In genomic region chr3:70849911-70850699, GRCh38 we compare ENCODE assay signal across 11 cellular contexts.
DNase-seq lines count a peak whose midpoint lies in the region; ATAC-seq, FAIRE-seq and TF ChIP-seq lines count a peak whose summit lies in the region.
"Had no signal": no experiment of that assay in that cellular context is flagged by ENCODE, and none has a peak within 500 bp of the region (broad histone marks: within the 10 kb centered on the region; RNA-seq: fewer than 3 reads in every experiment).

No MANE protein-coding gene starts in this region.

- H3K27me3 ChIP-seq in pancreas: no peaks in the 10 kb centered on the region
- no peaks in the 10 kb centered on the region for H3K27me3 ChIP-seq in small intestine (ENCODE audit: control insufficient read depth in 2 of 2, insufficient read depth in 2 of 2, low read length in 2 of 2)

- H3K36me3 ChIP-seq in pancreas: no peaks in the 10 kb centered on the region
- H3K36me3 ChIP-seq in small intestine (ENCODE audit: control insufficient read depth in 2 of 2, insufficient read depth in 2 of 2, low read length in 2 of 2): no peaks in the 10 kb centered on the region

- CTCF ChIA-PET in WTC11 (lab: Charles Lee): interaction anchor here (0.6 kb wide), 1 partner anchor 537 kb away, joined by 3 read pairs; no protein-coding TSS in a partner anchor

- H3K4me1 ChIP-seq in pancreas (no peaks in the 10 kb centered on the region), small intestine (ENCODE audit: control insufficient read depth in 2 of 2, insufficient read depth in 1 of 2, low read depth in 1 of 2, low read length in 1 of 2) (no peaks in the 10 kb centered on the region)

- H3K36me3 Mint-ChIP-seq in WTC11: peaks cover 10% of the 10 kb centered on the region; the same call in 1 of the 2 replicates
- H3K36me3 Mint-ChIP-seq: immature natural killer cell had no signal

- no peak overlapping the region for H3K27ac Mint-ChIP-seq in WTC11
- H3K27ac Mint-ChIP-seq: immature natural killer cell had no signal

- H3K4me1 Mint-ChIP-seq in WTC11: peaks cover 60% of the 10 kb centered on the region
- H3K4me1 Mint-ChIP-seq: immature natural killer cell had no signal

- POLR2A ChIA-PET in WTC11 (lab: Charles Lee): no interaction called here

- ATAC-seq in pancreas (peak in 2 of 4 donors; percentile 43 to 52), WTC11 (no peak; the same call in 1 of the 2 replicates)

- DNase-seq in GM03348 (ENCODE audit: low spot score): peak; percentile 82
- peak; percentile 80 for DNase-seq in RCC 7860 (ENCODE audit: low spot score)
- peak; percentile 91 for DNase-seq in fibroblast of gingiva (ENCODE audit: low read depth)
- no peak for DNase-seq in pancreas
- no peak for DNase-seq in D341Med (ENCODE audit: low spot score)
- DNase-seq in ecto neural progenitor cell (ENCODE audit: low spot score): no peak
- no peak for DNase-seq in WTC11 (ENCODE audit: low spot score)
- DNase-seq in small intestine: no peak
- DNase-seq: immature natural killer cell, Kasumi-1 had no signal

- H3K4me3 ChIP-seq in pancreas (no peak overlapping the region), small intestine (ENCODE audit: low read depth in 1 of 2, low read length in 2 of 2) (no peak overlapping the region)
- H3K4me3 ChIP-seq: SK-N-MC had no signal

- H3K4me3 Mint-ChIP-seq in WTC11: no peak overlapping the region
- H3K4me3 Mint-ChIP-seq: immature natural killer cell had no signal

- no peak overlapping the region for H3K27ac ChIP-seq in pancreas
- no peak overlapping the region for H3K27ac ChIP-seq in small intestine (ENCODE audit: low read depth in 1 of 2, low read length in 1 of 2)
- H3K27ac ChIP-seq: SK-N-MC had no signal

- H3K27me3 Mint-ChIP-seq in WTC11 (ENCODE audit: low read depth): no peaks in the 10 kb centered on the region

- intact Hi-C loops in pancreas (cut with DNase I): no loop called here

- H3K9me3 ChIP-seq in pancreas: no peaks in the 10 kb centered on the region
- no peaks in the 10 kb centered on the region for H3K9me3 ChIP-seq in small intestine (ENCODE audit: control insufficient read depth, low read depth)

- whole genome bisulfite sequencing in pancreas, 2 donors: 71 to 72% methylated on average over 6 of the region's 6 CpGs
- 57 to 60% (median 58%) methylated on average over 6 of the region's 6 CpGs for WGBS in small intestine, 3 donors

- H3K9me3 Mint-ChIP-seq in WTC11: peaks cover 19% of the 10 kb centered on the region
- H3K9me3 Mint-ChIP-seq: immature natural killer cell had no signal

- TF ChIP-seq CTCF in pancreas (IDR thresholded peaks at IDR 0.05): no peak
- no peak for TF ChIP-seq CTCF in WTC11 (IDR thresholded peaks at IDR 0.05)

- peak; percentile 68 for FAIRE-seq in RCC 7860 (lab: Jason Lieb, UNC)
- peak; percentile 20 for FAIRE-seq in pancreas (lab: Jason Lieb, UNC)
- no peak for FAIRE-seq in small intestine (lab: Jason Lieb, UNC)

TF ChIP-seq in WTC11, 78 proteins besides CTCF, POLR2A, EP300 and RAD21 (continues in another document):
- no peak for TF ChIP-seq TEAD1 (CRISPR knock-in tag; IDR thresholded peaks at IDR 0.05)
- TF ChIP-seq PREB (CRISPR knock-in tag; IDR thresholded peaks at IDR 0.05; ENCODE audit: borderline replicate concordance): no peak
- TF ChIP-seq ATF2 (CRISPR knock-in tag; IDR thresholded peaks at IDR 0.05; ENCODE audit: borderline replicate concordance, low read depth): no peak
- TF ChIP-seq ZNF281 (CRISPR knock-in tag; IDR thresholded peaks at IDR 0.05): no peak
- no peak for TF ChIP-seq ZSCAN18 (CRISPR knock-in tag; IDR thresholded peaks at IDR 0.05)
- no peak for TF ChIP-seq CREB1 (CRISPR knock-in tag; IDR thresholded peaks at IDR 0.05)
- no peak for TF ChIP-seq AFF4 (CRISPR knock-in tag; IDR thresholded peaks at IDR 0.05; ENCODE audit: borderline replicate concordance)
- TF ChIP-seq TP53 (CRISPR knock-in tag; IDR thresholded peaks at IDR 0.05): no peak
- TF ChIP-seq, protein P1, sequence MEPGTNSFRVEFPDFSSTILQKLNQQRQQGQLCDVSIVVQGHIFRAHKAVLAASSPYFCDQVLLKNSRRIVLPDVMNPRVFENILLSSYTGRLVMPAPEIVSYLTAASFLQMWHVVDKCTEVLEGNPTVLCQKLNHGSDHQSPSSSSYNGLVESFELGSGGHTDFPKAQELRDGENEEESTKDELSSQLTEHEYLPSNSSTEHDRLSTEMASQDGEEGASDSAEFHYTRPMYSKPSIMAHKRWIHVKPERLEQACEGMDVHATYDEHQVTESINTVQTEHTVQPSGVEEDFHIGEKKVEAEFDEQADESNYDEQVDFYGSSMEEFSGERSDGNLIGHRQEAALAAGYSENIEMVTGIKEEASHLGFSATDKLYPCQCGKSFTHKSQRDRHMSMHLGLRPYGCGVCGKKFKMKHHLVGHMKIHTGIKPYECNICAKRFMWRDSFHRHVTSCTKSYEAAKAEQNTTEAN (CRISPR knock-in tag; IDR thresholded peaks at IDR 0.05): no peak

Comparison
In these comparisons a context has a peak if more than half of its experiments do, and no peak if none do; other contexts are left out.
1. DNase-seq: peak in GM03348 (single experiment), RCC 7860 (single experiment) and fibroblast of gingiva (single experiment); none in pancreas (0 of 6), D341Med (single experiment), ecto neural progenitor cell (single experiment), WTC11 (single experiment) and small intestine (single experiment).